9 cellular contexts compared by ENCODE assay signal in the genomic region with DNA sequence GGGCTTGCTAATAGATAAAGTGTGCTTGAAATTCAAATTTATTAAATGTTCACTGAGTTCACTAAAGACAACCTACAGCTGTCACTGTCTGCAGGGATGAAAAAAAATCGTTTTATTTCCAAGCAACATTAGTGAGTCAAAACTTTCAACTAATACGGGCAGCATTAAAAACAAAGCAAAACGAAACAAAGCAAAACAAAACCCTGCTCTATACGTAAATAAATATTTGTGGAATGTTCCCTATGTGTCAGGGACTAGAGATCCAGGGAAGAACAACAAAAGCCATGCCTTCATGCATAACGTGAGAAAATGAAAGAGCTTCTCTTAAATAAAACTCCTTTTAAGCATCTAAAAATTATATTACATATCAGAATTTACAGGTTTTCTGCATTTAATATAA. TPM values are rescaled to one million over a fixed set of nuclear protein-coding genes. Genes with fewer than 3 reads are reported as not detected.
DNase-seq lines count a peak whose midpoint lies in the region; FAIRE-seq and TF ChIP-seq lines count a peak whose summit lies in the region.
"Had no signal": no experiment of that assay in that cellular context is flagged by ENCODE, and none has a peak within 500 bp of the region (broad histone marks: within the 10 kb centered on the region; RNA-seq: fewer than 3 reads in every experiment).

No MANE protein-coding gene starts in this region.

- peak overlapping the region in 2 of 3 donors; percentile 58 to 73 for H3K9ac ChIP-seq in skeletal muscle tissue (ENCODE audit: low read depth in 1 of 3, low read length in 3 of 3)

- H3K9me3 ChIP-seq in WERI-Rb-1 (ENCODE audit: severe bottlenecking) (no peaks in the 10 kb centered on the region), hepatocyte (ENCODE audit: low read depth) (no peaks in the 10 kb centered on the region), skeletal muscle tissue (ENCODE audit: control insufficient read depth in 3 of 3, low read length in 3 of 3) (no peaks in the 10 kb centered on the region)

- H3K36me3 ChIP-seq in WERI-Rb-1 (no peaks in the 10 kb centered on the region), hepatocyte (replicated peaks; ENCODE audit: insufficient read depth, low read depth) (no peaks in the 10 kb centered on the region), skeletal muscle tissue (ENCODE audit: control insufficient read depth in 3 of 3, insufficient read depth in 3 of 3, low read length in 3 of 3) (no peaks in the 10 kb centered on the region)

- H3K27me3 ChIP-seq in WERI-Rb-1 (ENCODE audit: insufficient read depth, low read depth, severe bottlenecking) (no peaks in the 10 kb centered on the region), hepatocyte (no peaks in the 10 kb centered on the region), skeletal muscle tissue (ENCODE audit: control insufficient read depth in 3 of 3, insufficient read depth in 3 of 3, low read length in 3 of 3) (peaks cover 0 to 8% (median 7%) of the 10 kb centered on the region in 3 donors)

- DNase-seq in GM19239 (ENCODE audit: insufficient read length, low spot score) (no peak), WERI-Rb-1 (no peak), hepatocyte (ENCODE audit: low spot score) (peak; percentile 5), erythroblast (lab: John Stamatoyannopoulos, UW) (no peak), NCI-H2171 (lab: John Stamatoyannopoulos, UW) (no peak), GM19240 (ENCODE audit: insufficient read length, low spot score) (no peak)

- H3K4me3 ChIP-seq in WERI-Rb-1 (ENCODE audit: low read depth, low read length), result peak overlapping the region; percentile 62
- peak overlapping the region; percentile 60 for H3K4me3 ChIP-seq in hepatocyte
- peak overlapping the region; percentile 69 to 78 (median 71) for H3K4me3 ChIP-seq in skeletal muscle tissue (ENCODE audit: low read length in 3 of 3)

- H3K79me2 ChIP-seq in hepatocyte, result peaks cover 27% of the 10 kb centered on the region

- H4K20me1 ChIP-seq in hepatocyte (ENCODE audit: insufficient read depth, poor library complexity, severe bottlenecking), result no peaks in the 10 kb centered on the region

- FAIRE-seq in GM19239 (lab: Jason Lieb, UNC), result peak; percentile 49

- 3% methylated on average over 5 of the region's 5 CpGs for WGBS in hepatocyte (ENCODE audit: low lambda C conversion rate, missing lambda C conversion rate)

- no peak for TF ChIP-seq CTCF in WERI-Rb-1 (IDR thresholded peaks at IDR 0.05; ENCODE audit: low read depth, low read length)
- TF ChIP-seq CTCF in hepatocyte (IDR thresholded peaks at IDR 0.05; ENCODE audit: poor library complexity), result no peak

- peak overlapping the region; percentile 81 for H3K4me2 ChIP-seq in hepatocyte

- TF ChIP-seq POLR2A in erythroblast (IDR thresholded peaks at IDR 0.05; ENCODE audit: low read length), result no peak

- peak overlapping the region; percentile 86 for H2AFZ ChIP-seq in hepatocyte

- H3K4me1 ChIP-seq in hepatocyte (ENCODE audit: insufficient read depth) (no peaks in the 10 kb centered on the region), skeletal muscle tissue (ENCODE audit: control insufficient read depth in 3 of 3, insufficient read depth in 3 of 3, low read length in 3 of 3) (peaks cover 0 to 8% (median 0%) of the 10 kb centered on the region in 3 donors)

- H3K27ac ChIP-seq in WERI-Rb-1 (no peak overlapping the region), hepatocyte (peak overlapping the region; percentile 76), skeletal muscle tissue (ENCODE audit: low read depth, low read length) (no peak overlapping the region)

- H3K9me2 ChIP-seq in hepatocyte (replicated peaks; ENCODE audit: insufficient read depth), result no peaks in the 10 kb centered on the region

RNA-seq across cellular contexts. Expression of a gene that starts 0.6 kb away (rescaled TPM):
- total RNA-seq in hepatocyte (29.8 and 30.9 TPM in 2 replicates), skeletal muscle tissue (4.2 TPM)
- polyA plus RNA-seq in hepatocyte, result 15.6 and 20.8 TPM in 2 replicates
- total RNA-seq: NCI-H460 had no signal

RNA-seq across cellular contexts. Expression of a gene that starts 49.3 kb away (rescaled TPM):
- not detected in 2 replicates for total RNA-seq in hepatocyte
- not detected in 2 replicates for polyA plus RNA-seq in hepatocyte
- total RNA-seq in skeletal muscle tissue, result not detected
- total RNA-seq: NCI-H460 had no signal
- polyA plus RNA-seq: adipose tissue had no signal
